8 cellular contexts compared by ENCODE assay signal in the genomic region with DNA sequence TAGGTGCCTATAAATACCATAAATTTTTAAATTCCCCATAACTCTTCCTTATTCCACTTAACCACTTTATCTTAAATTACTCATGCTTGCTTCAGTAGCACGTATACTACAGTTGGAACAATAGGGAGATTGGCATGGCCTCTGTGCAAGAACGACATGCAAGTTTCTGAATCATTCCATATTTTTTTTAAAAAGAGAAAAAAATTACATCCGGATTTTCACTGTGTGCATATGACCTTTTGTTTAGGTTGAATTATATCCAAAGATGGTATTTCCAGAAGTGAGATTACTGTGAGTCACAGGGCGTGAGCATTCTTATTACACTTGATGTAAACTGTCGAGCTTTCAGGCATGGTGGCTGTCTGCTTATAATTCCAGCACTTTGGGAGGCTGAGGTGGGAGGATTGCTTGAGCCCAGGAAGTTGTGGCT. TPM values are rescaled to one million over a fixed set of nuclear protein-coding genes. Genes with fewer than 3 reads are reported as not detected.
DNase-seq lines count a peak whose midpoint lies in the region; FAIRE-seq and TF ChIP-seq lines count a peak whose summit lies in the region.
"Not testable (repeated sequence)": the region's sequence is repeated elsewhere in the genome, so short reads cannot be mapped to it uniquely, and the experiment has no call there.

No MANE protein-coding gene starts in this region.

- peak; percentile 94 for DNase-seq in EH (ENCODE audit: low read depth)
- peak; percentile 18 for DNase-seq in HTR-8/SVneo (ENCODE audit: insufficient read length, low spot score)
- DNase-seq in RCC 7860 (ENCODE audit: low spot score): peak; percentile 97
- DNase-seq in amniotic epithelial cell (ENCODE audit: low read depth): peak; percentile 95
- DNase-seq in endothelial cell of umbilical vein (ENCODE audit: low read depth, low spot score): peak; percentile 93
- DNase-seq in glomerular visceral epithelial cell (ENCODE audit: extremely low spot score): peak; percentile 54
- DNase-seq in retinal pigment epithelial cell (ENCODE audit: low read depth): peak; percentile 88

- not testable (repeated sequence) for TF ChIP-seq CTCF in endothelial cell of umbilical vein (IDR thresholded peaks at IDR 0.05; ENCODE audit: extremely low read depth in 1 of 2, insufficient read depth in 1 of 2, low read depth in 1 of 2, low read length in 2 of 2); retinal pigment epithelial cell (conservative IDR thresholded peaks at IDR 0.05; ENCODE audit: low read depth, low read length)

- not testable (repeated sequence) for H3K9ac ChIP-seq in endothelial cell of umbilical vein (replicated peaks; ENCODE audit: extremely low read depth, insufficient read depth, low read length)

- H3K9me3 ChIP-seq in endothelial cell of umbilical vein (replicated peaks; ENCODE audit: control insufficient read depth, insufficient read depth, low read length): not testable (repeated sequence)

- H2AFZ ChIP-seq in ACC112 (ENCODE audit: low read length, unreplicated experiment); endothelial cell of umbilical vein (ENCODE audit: low read depth, low read length): not testable (repeated sequence)

- H3K79me2 ChIP-seq in ACC112 (ENCODE audit: control insufficient read depth, insufficient read depth, low read length, unreplicated experiment); endothelial cell of umbilical vein (ENCODE audit: control insufficient read depth, insufficient read depth, low read length): not testable (repeated sequence)

- H3K4me1 ChIP-seq in ACC112 (ENCODE audit: control insufficient read depth, insufficient read depth, low read length, unreplicated experiment) (peaks cover 43% of the 10 kb centered on the region), endothelial cell of umbilical vein (ENCODE audit: control insufficient read depth, extremely low read depth, insufficient read depth, low read length) (peaks cover 20% of the 10 kb centered on the region)

- BruUV-seq in endothelial cell of umbilical vein (replicated peaks; lab: Mats Ljungman, UMichigan): not testable (repeated sequence)

- FAIRE-seq in HTR-8/SVneo (lab: Jason Lieb, UNC): not testable (repeated sequence)
- peak; percentile 91 for FAIRE-seq in RCC 7860 (lab: Jason Lieb, UNC)
- FAIRE-seq in endothelial cell of umbilical vein (lab: Jason Lieb, UNC): peak; percentile 87

- POLR2A ChIA-PET in endothelial cell of umbilical vein (lab: Charles Lee): interaction anchor here (0.6 kb wide), 1 partner anchor 36 kb away, joined by 3 read pairs; no protein-coding TSS in a partner anchor

- intact Hi-C loops in endothelial cell of umbilical vein (cut with micrococcal nuclease): loop anchor here (2.0 to 10.0 kb wide), 3 partner anchors 35 to 207 kb away; a partner anchor contains a TSS

- not testable (repeated sequence) for H3K4me3 ChIP-seq in ACC112 (ENCODE audit: low read depth, low read length); endothelial cell of umbilical vein (replicated peaks in 1 of 3; ENCODE audit: insufficient read depth in 1 of 3, low read depth in 1 of 3, low read length in 3 of 3); retinal pigment epithelial cell (ENCODE audit: low read length)

- dilution Hi-C loops in endothelial cell of umbilical vein (cut with MboI; ENCODE audit: extremely low pct_ligation_motif_present, low sequenced_read_pairs): not testable (repeated sequence)

- peak overlapping the region; percentile 86 for H3K27ac ChIP-seq in ACC112 (ENCODE audit: low read depth, low read length)
- peak overlapping the region; percentile 59 for H3K27ac ChIP-seq in endothelial cell of umbilical vein (ENCODE audit: insufficient read depth, low read depth, low read length)

- H4K20me1 ChIP-seq in endothelial cell of umbilical vein (replicated peaks; ENCODE audit: control insufficient read depth, extremely low read depth, insufficient read depth, low read length): not testable (repeated sequence)

- H3K36me3 ChIP-seq in ACC112 (ENCODE audit: insufficient read depth, low read length); endothelial cell of umbilical vein (ENCODE audit: control insufficient read depth in 2 of 2, extremely low read depth in 1 of 2, insufficient read depth in 2 of 2, low read length in 2 of 2): not testable (repeated sequence)

- CTCF ChIA-PET in endothelial cell of umbilical vein (lab: Charles Lee): interaction anchor here (1.4 to 1.8 kb wide), 5 partner anchors 13 to 79 kb away, joined by 3 to 8 read pairs (median 3); a partner anchor contains a TSS

- H3K27me3 ChIP-seq in ACC112 (ENCODE audit: insufficient read depth, low read length); endothelial cell of umbilical vein (ENCODE audit: control insufficient read depth in 2 of 2, insufficient read depth in 2 of 2, low read length in 2 of 2): not testable (repeated sequence)

- H3K9me1 ChIP-seq in endothelial cell of umbilical vein (replicated peaks; ENCODE audit: control insufficient read depth, extremely low read depth, insufficient read depth, low read length): not testable (repeated sequence)

- not testable (repeated sequence) for TF ChIP-seq POLR2A in endothelial cell of umbilical vein (IDR thresholded peaks at IDR 0.05; ENCODE audit: low read depth, low read length)

- peak overlapping the region; percentile 29 for H3K4me2 ChIP-seq in endothelial cell of umbilical vein (ENCODE audit: insufficient read depth, low read length)

TF ChIP-seq in endothelial cell of umbilical vein, 7 proteins besides CTCF, POLR2A, EP300 and RAD21:
- TF ChIP-seq FOS (IDR thresholded peaks at IDR 0.05; ENCODE audit: borderline replicate concordance, insufficient read depth, low read length): peak; percentile 84
- peak; percentile 6 for TF ChIP-seq POLR2AphosphoS5 (IDR thresholded peaks at IDR 0.05; ENCODE audit: insufficient read depth, low read depth, low read length)
- peak; percentile 78 for TF ChIP-seq JUN (IDR thresholded peaks at IDR 0.05; ENCODE audit: borderline replicate concordance, insufficient read depth, insufficient read length, low read depth)
- TF ChIP-seq GATA2 (IDR thresholded peaks at IDR 0.05; ENCODE audit: insufficient read depth, insufficient read length, low read depth, low read length): peak; percentile 51

RNA-seq across cellular contexts. Expression of a gene that starts 39.5 kb away (rescaled TPM):
- 168 and 175 TPM in 2 replicates for total RNA-seq in endothelial cell of umbilical vein
- polyA plus RNA-seq in endothelial cell of umbilical vein: 121 and 123 TPM in 2 replicates
- 122 and 123 TPM in 2 replicates for polyA plus RNA-seq in endothelial cell of umbilical vein (2011; cell fraction: cytosol; rRNA removed)
- 61.8 and 68.0 TPM in 2 replicates for polyA plus RNA-seq in endothelial cell of umbilical vein (2011; cell fraction: nucleus; rRNA removed)
- 168 and 172 TPM in 2 replicates for polyA plus RNA-seq in endothelial cell of umbilical vein (2012)
- polyA minus RNA-seq in endothelial cell of umbilical vein: 81.2 and 115 TPM in 2 replicates
- polyA minus RNA-seq in endothelial cell of umbilical vein (2011; cell fraction: cytosol; rRNA and poly(A)+ RNA removed): 111 TPM
- 33.5 and 36.1 TPM in 2 replicates for polyA minus RNA-seq in endothelial cell of umbilical vein (2011; cell fraction: nucleus; rRNA and poly(A)+ RNA removed)

RNA-seq across cellular contexts. Expression of a gene that starts 39.6 kb away (rescaled TPM):
- total RNA-seq in endothelial cell of umbilical vein: 23.0 and 24.3 TPM in 2 replicates
- polyA plus RNA-seq in endothelial cell of umbilical vein: 67.6 and 70.9 TPM in 2 replicates
- 64.2 and 86.9 TPM in 2 replicates for polyA plus RNA-seq in endothelial cell of umbilical vein (2011; cell fraction: cytosol; rRNA removed)
- polyA plus RNA-seq in endothelial cell of umbilical vein (2011; cell fraction: nucleus; rRNA removed): 60.7 TPM in 2 replicates
- 28.4 and 29.8 TPM in 2 replicates for polyA plus RNA-seq in endothelial cell of umbilical vein (2012)
- 21.3 and 36.9 TPM in 2 replicates for polyA minus RNA-seq in endothelial cell of umbilical vein
- polyA minus RNA-seq in endothelial cell of umbilical vein (2011; cell fraction: cytosol; rRNA and poly(A)+ RNA removed): 12.3 TPM
- 14.1 and 17.1 TPM in 2 replicates for polyA minus RNA-seq in endothelial cell of umbilical vein (2011; cell fraction: nucleus; rRNA and poly(A)+ RNA removed)

Comparison
In these comparisons a context has a peak if more than half of its experiments do, and no peak if none do; other contexts are left out.
1. DNase-seq: peak in every context shown above with its lines; median percentile 97 in RCC 7860; 95 in amniotic epithelial cell; 94 in EH; 93 in endothelial cell of umbilical vein; 88 in retinal pigment epithelial cell; 54 in glomerular visceral epithelial cell; 18 in HTR-8/SVneo.